In genomic region chrY:12465706-12466105, GRCh38 we compare ENCODE assay signal across 34 cellular contexts.
"Had no signal": no experiment of that assay in that cellular context is flagged by ENCODE, and none has a peak within 500 bp of the region (broad histone marks: within the 10 kb centered on the region; RNA-seq: fewer than 3 reads in every experiment).

No MANE protein-coding gene starts in this region.

- DNase-seq: Karpas-422, Kasumi-1, KG1, MM.1S, MV-4-11, NCI-H1048, NCI-H1092, NCI-H1092 treated with DMSO at 0.1 percent for 48 hours, NCI-H1105, NCI-H1105 treated with DMSO at 0.1 percent for 48 hours, NCI-H1417, NCI-H1417 treated with DMSO at 0.1 percent for 48 hours, NCI-H1436, NCI-H1436 treated with DMSO at 0.1 percent for 48 hours, NCI-H146, NCI-H1694, NCI-H1694 treated with DMSO at 0.1 percent for 48 hours, NCI-H187, NCI-H187 treated with DMSO at 0.1 percent for 48 hours, NCI-H1930, NCI-H2029 treated with DMSO at 0.1 percent for 48 hours, NCI-H2081, NCI-H2081 treated with DMSO at 0.1 percent for 48 hours, NCI-H2107, NCI-H2171, NCI-H2171 treated with DMSO at 0.1 percent for 48 hours, NCI-H2227 treated with DMSO at 0.1 percent for 48 hours, NCI-H226, NCI-H345, NCI-H446, NCI-H446 treated with DMSO at 0.1 percent for 48 hours, NCI-H510A, NCI-H510A treated with DMSO at 0.1 percent for 48 hours had no signal

- H3K27ac ChIP-seq: KMS-11 had no signal
